Comparison of ENCODE assay signal across 1 cellular context in the genomic region with DNA sequence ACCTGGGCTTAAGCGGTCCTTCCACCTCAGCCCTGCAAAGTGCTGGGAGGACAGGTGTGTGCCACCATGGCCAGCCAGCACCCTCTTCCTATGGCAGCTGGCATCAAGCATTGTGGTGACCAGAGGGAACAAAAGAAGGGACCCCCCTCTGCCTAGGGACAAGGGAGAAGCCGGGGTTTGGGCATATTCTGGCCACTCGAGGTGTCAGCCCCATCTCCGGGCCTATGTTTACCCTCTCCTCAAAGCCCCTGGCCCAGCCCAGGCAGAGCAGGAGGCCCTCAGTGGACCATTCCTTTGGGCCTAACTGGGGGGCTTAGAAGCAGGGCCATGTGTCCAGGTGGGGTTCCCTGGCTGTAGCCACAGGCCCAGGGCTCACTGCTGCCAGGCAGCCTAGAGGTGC.
TF ChIP-seq lines count a peak whose summit lies in the region.

No MANE protein-coding gene starts in this region.

TF ChIP-seq in SK-N-SH, 30 proteins besides CTCF, POLR2A, EP300 and RAD21 (continued from another document):
- TF ChIP-seq FOSL2 (IDR thresholded peaks at IDR 0.05; ENCODE audit: borderline replicate concordance, low read depth) (no peak), TAF1 (IDR thresholded peaks at IDR 0.05; ENCODE audit: borderline replicate concordance, low read depth, low read length) (no peak), NFIC (IDR thresholded peaks at IDR 0.05; ENCODE audit: borderline replicate concordance) (no peak), NRF1 (IDR thresholded peaks at IDR 0.05; ENCODE audit: low read depth, low read length) (no peak), ZBTB33 (IDR thresholded peaks at IDR 0.05; ENCODE audit: borderline replicate concordance, low read depth) (no peak), POLR2AphosphoS5 (IDR thresholded peaks at IDR 0.05; ENCODE audit: low read depth, low read length) (no peak), SMC3 (IDR thresholded peaks at IDR 0.05; ENCODE audit: low read depth, low read length) (no peak), CHD2 (IDR thresholded peaks at IDR 0.05; ENCODE audit: low read length, partially characterized antibody) (no peak), RFX5 (IDR thresholded peaks at IDR 0.05; ENCODE audit: low read length) (no peak), ELF1 (IDR thresholded peaks at IDR 0.05) (no peak)
TF ChIP-seq in SK-N-SH: peak in this region for 0.
